Comparison of ENCODE assay signal across 16 cellular contexts in genomic region chr12:113850309-113851056, GRCh38.
A peak's percentile ranks its signal among the peaks of the same experiment; 100 is the strongest.
DNase-seq lines count a peak whose midpoint lies in the region; ATAC-seq and TF ChIP-seq lines count a peak whose summit lies in the region.
"Had no signal": no experiment of that assay in that cellular context is flagged by ENCODE, and none has a peak within 500 bp of the region (broad histone marks: within the 10 kb centered on the region; RNA-seq: fewer than 3 reads in every experiment).

No MANE protein-coding gene starts in this region.

- ATAC-seq in left ventricle myocardium superior (peak; percentile 83), gastrocnemius medialis (peak; percentile 92 to 97)
- ATAC-seq: stimulated activated naive B cell treated with anti-CD40 and anti-IgM and Interleukin-4, amounts not matched to agents 10 μg/mL and 1 μg/mL and 100 μg/mL, for 72 hours had no signal

- no peak for TF ChIP-seq CTCF in cardiac fibroblast (IDR thresholded peaks at IDR 0.05; ENCODE audit: low read depth, low read length)
- no peak for TF ChIP-seq CTCF in gastrocnemius medialis (IDR thresholded peaks at IDR 0.05 in 4 of 5, conservative IDR thresholded peaks at IDR 0.05 in 1 of 5)

- peak; percentile 16 for DNase-seq in ELF-1 (ENCODE audit: low read depth, low spot score)
- DNase-seq in cardiac fibroblast (ENCODE audit: low read depth in 2 of 2), result peak; percentile 40 to 87
- peak; percentile 82 for DNase-seq in left ventricle myocardium superior
- peak; percentile 67 to 89 for DNase-seq in gastrocnemius medialis
- no peak for DNase-seq in NAMALWA (ENCODE audit: low spot score)
- DNase-seq in NCI-H510A treated with DMSO at 0.1 percent for 48 hours (lab: John Stamatoyannopoulos, UW), result no peak
- no peak for DNase-seq in LoVo (ENCODE audit: low spot score)
- no peak for DNase-seq in activated T-cell treated with anti-CD3 and anti-CD28 coated beads, Interleukin-2, amount 50 U/mL, for 1 hour
- DNase-seq: activated CD4-positive, alpha-beta memory T cell treated with anti-CD3 and anti-CD28 coated beads, Interleukin-2, amount 10 ng/mL, durations not matched to agents 7 days and 5 days; activated naive CD4-positive, alpha-beta T cell; foreskin melanocyte; GOT3; NCI-H2227 treated with DMSO at 0.1 percent for 48 hours; stimulated activated CD4-positive, alpha-beta T cell treated with anti-CD3 and anti-CD28 coated beads, Interleukin-2, amount 100 ng/mL, for 48 hours; stimulated activated naive B cell treated with anti-CD40 and anti-IgM and Interleukin-4, amounts not matched to agents 10 μg/mL and 1 μg/mL and 100 μg/mL, for 72 hours had no signal

- H3K4me1 ChIP-seq in gastrocnemius medialis, result peaks cover 19 to 28% of the 10 kb centered on the region in 2 donors

- in situ Hi-C loops in gastrocnemius medialis (cut with MboI; ENCODE audit: low sequenced_read_pairs in 4 of 4), result no loop called here

- H3K36me3 ChIP-seq in gastrocnemius medialis, result no peaks in the 10 kb centered on the region

- H3K27ac ChIP-seq in gastrocnemius medialis, result peak overlapping the region in 3 of 4 donors; percentile 51 to 74 (median 64)
- H3K27ac ChIP-seq: HL-60 had no signal

- H3K9me3 ChIP-seq in gastrocnemius medialis, result no peaks in the 10 kb centered on the region

- H3K27me3 ChIP-seq in gastrocnemius medialis, result no peaks in the 10 kb centered on the region

- H3K4me3 ChIP-seq in cardiac fibroblast (replicated peaks in 1 of 2; ENCODE audit: low read depth in 2 of 2, low read length in 2 of 2) (no peak overlapping the region), gastrocnemius medialis (no peak overlapping the region)

- intact Hi-C loops in left ventricle myocardium superior (cut with micrococcal nuclease), result no loop called here
- intact Hi-C loops in gastrocnemius medialis (cut with DNase I; ENCODE audit: low total_unique reads), result no loop called here

- no peak for TF ChIP-seq POLR2A in gastrocnemius medialis (IDR thresholded peaks at IDR 0.05)

Comparison
In these comparisons a context has a peak if more than half of its experiments do, and no peak if none do; other contexts are left out.
1. DNase-seq: peak in ELF-1 (single experiment), cardiac fibroblast (2 of 2), left ventricle myocardium superior (single experiment) and gastrocnemius medialis (2 of 2); none in NAMALWA (single experiment), NCI-H510A treated with DMSO at 0.1 percent for 48 hours (single experiment), LoVo (single experiment) and activated T-cell treated with anti-CD3 and anti-CD28 coated beads, Interleukin-2, amount 50 U/mL, for 1 hour (single experiment).